1 cellular context compared by ENCODE assay signal in genomic region chr11:70233962-70234361, GRCh38.
A peak's percentile ranks its signal among the peaks of the same experiment; 100 is the strongest.
TF ChIP-seq lines count a peak whose summit lies in the region.

No MANE protein-coding gene starts in this region.

TF ChIP-seq in K562, 482 proteins besides CTCF, POLR2A, EP300 and RAD21:
- TF ChIP-seq TEAD4 (IDR thresholded peaks at IDR 0.05; ENCODE audit: low read length): no peak
- TF ChIP-seq TEAD4 (CRISPR knock-in tag; IDR thresholded peaks at IDR 0.05; ENCODE audit: borderline replicate concordance): no peak
- TF ChIP-seq BCOR (IDR thresholded peaks at IDR 0.05): peak; percentile 65
- TF ChIP-seq ZNF24 (IDR thresholded peaks at IDR 0.05): no peak
- no peak for TF ChIP-seq GTF2F1 (IDR thresholded peaks at IDR 0.05; ENCODE audit: low read depth, low read length)
- no peak for TF ChIP-seq CHCHD3 (CRISPR knock-in tag; IDR thresholded peaks at IDR 0.05)
- no peak for TF ChIP-seq ZNF263 (CRISPR knock-in tag; IDR thresholded peaks at IDR 0.05; ENCODE audit: borderline replicate concordance)
- no peak for TF ChIP-seq NFXL1 (CRISPR knock-in tag; IDR thresholded peaks at IDR 0.05)
- no peak for TF ChIP-seq NCOA1 (IDR thresholded peaks at IDR 0.05; ENCODE audit: low read depth)
- TF ChIP-seq SMARCA5 (IDR thresholded peaks at IDR 0.05): peak; percentile 24; the same call in 1 of the 2 replicates
- TF ChIP-seq ZSCAN29 (IDR thresholded peaks at IDR 0.05): no peak
- no peak for TF ChIP-seq NR2C2 (CRISPR knock-in tag; IDR thresholded peaks at IDR 0.05)
- TF ChIP-seq NR2C2 (tag; IDR thresholded peaks at IDR 0.05): no peak
- no peak for TF ChIP-seq ZNF764 (CRISPR knock-in tag; IDR thresholded peaks at IDR 0.05; ENCODE audit: low read depth)
- no peak for TF ChIP-seq YBX1 (IDR thresholded peaks at IDR 0.05)
- TF ChIP-seq RBM25 (IDR thresholded peaks at IDR 0.05; ENCODE audit: low read depth, low read length, severe bottlenecking): peak; percentile 69
- peak; percentile 16 to 49; a peak in 3 of 4 replicates for TF ChIP-seq KDM1A (IDR thresholded peaks at IDR 0.05)
- TF ChIP-seq ZNF699 (CRISPR knock-in tag; IDR thresholded peaks at IDR 0.05; ENCODE audit: insufficient replicate concordance): no peak
